8 cellular contexts compared by ENCODE assay signal in genomic region chr19:1942934-1943555, GRCh38. TPM values are rescaled to one million over a fixed set of nuclear protein-coding genes. Genes with fewer than 3 reads are reported as not detected.
DNase-seq lines count a peak whose midpoint lies in the region; ATAC-seq and TF ChIP-seq lines count a peak whose summit lies in the region.

No MANE protein-coding gene starts in this region.

- TSS peak; percentile 51 for BruUV-seq in OCI-LY7 (replicated peaks; lab: Mats Ljungman, UMichigan)

- no peaks in the 10 kb centered on the region; the same call in 1 of the 2 replicates for H4K20me1 ChIP-seq in OCI-LY7 (ENCODE audit: insufficient read depth, low read length)

- no peak for TF ChIP-seq CTCF in GM12864 (IDR thresholded peaks at IDR 0.05; ENCODE audit: low read depth, low read length, missing control alignments)
- no peak for TF ChIP-seq CTCF in OCI-LY7 (conservative IDR thresholded peaks at IDR 0.05; ENCODE audit: low read length)
- no peak for TF ChIP-seq CTCF in epithelial cell of esophagus (IDR thresholded peaks at IDR 0.05; ENCODE audit: insufficient read depth, low read depth, low read length, missing control alignments)

- intact Hi-C loops in OCI-LY7 (cut with micrococcal nuclease; ENCODE audit: unreplicated experiment) (no loop called here), posterior vena cava (cut with DNase I) (no loop called here)

- H3K79me2 ChIP-seq in OCI-LY7 (ENCODE audit: insufficient read depth, low read depth, low read length) = peaks cover 55% of the 10 kb centered on the region

- H3K4me3 ChIP-seq in GM12864 (ENCODE audit: low read depth, low read length) (peak overlapping the region; percentile 82), OCI-LY7 (ENCODE audit: low read depth, low read length, poor library complexity, severe bottlenecking) (peak overlapping the region; percentile 95), epithelial cell of esophagus (ENCODE audit: low read length) (peak overlapping the region; percentile 68)

- no peaks in the 10 kb centered on the region for H3K9me2 ChIP-seq in OCI-LY7 (ENCODE audit: insufficient read depth, low read length)

- peak overlapping the region; percentile 79 for H3K27ac ChIP-seq in OCI-LY7 (ENCODE audit: low read depth, low read length, poor library complexity, severe bottlenecking)

- ATAC-seq in HG02588 (IDR thresholded peaks at IDR 0.05; ENCODE audit: unreplicated experiment) = no peak
- no peak for ATAC-seq in GM21515 (IDR thresholded peaks at IDR 0.05; ENCODE audit: unreplicated experiment)

- H3K4me1 ChIP-seq in OCI-LY7 (ENCODE audit: insufficient read depth, low read length, poor library complexity, severe bottlenecking) = peaks cover 28% of the 10 kb centered on the region

- H2AFZ ChIP-seq in OCI-LY7 (ENCODE audit: low read length) = no peak overlapping the region

- DNase-seq in GM12864 (ENCODE audit: low read depth) = no peak
- peak; percentile 37 for DNase-seq in OCI-LY7 (ENCODE audit: low spot score)
- DNase-seq in epithelial cell of esophagus (ENCODE audit: low read depth) = no peak
- peak; percentile 80 for DNase-seq in posterior vena cava (ENCODE audit: low spot score)
- no peak for DNase-seq in iPS-NIHi11 (ENCODE audit: low spot score)
- DNase-seq in NCI-H2196 treated with DMSO at 0.1 percent for 48 hours (lab: John Stamatoyannopoulos, UW; ENCODE audit: unreplicated experiment) = no peak

- CTCF ChIA-PET in OCI-LY7 (lab: Charles Lee; ENCODE audit: unreplicated experiment) = no interaction called here

- H3K36me3 ChIP-seq in OCI-LY7 (ENCODE audit: insufficient read depth, low read length) = peaks cover 5% of the 10 kb centered on the region; the same call in 1 of the 2 replicates

- H3K4me2 ChIP-seq in OCI-LY7 (ENCODE audit: low read length) = peak overlapping the region; percentile 89

- POLR2A ChIA-PET in OCI-LY7 (lab: Charles Lee) = no interaction called here

- no peaks in the 10 kb centered on the region for H3K9me3 ChIP-seq in OCI-LY7 (ENCODE audit: low read length)

RNA-seq across cellular contexts. Expression of gene CSNK1G2, which starts 2.1 kb away (rescaled TPM):
- total RNA-seq in OCI-LY7 (2014; rRNA removed; shearing (Covaris generic)) = 133 and 151 TPM in 2 replicates
- 95.9 TPM in 2 replicates for total RNA-seq in OCI-LY7 (2022)
- 10 to 100 TPM; 30.2 to 36.9 TPM for total RNA-seq in posterior vena cava

RNA-seq across cellular contexts. Expression of gene ADAT3, which starts 37.8 kb away (rescaled TPM):
- 5.6 and 7.9 TPM in 2 replicates for total RNA-seq in OCI-LY7 (2014; rRNA removed; shearing (Covaris generic))
- total RNA-seq in OCI-LY7 (2022) (13.1 and 16.4 TPM in 2 replicates), posterior vena cava (1 to 10 TPM; 3.0 to 3.6 TPM)

RNA-seq across cellular contexts. Expression of gene SCAMP4, which starts 37.8 kb away (rescaled TPM):
- 13.4 and 21.3 TPM in 2 replicates for total RNA-seq in OCI-LY7 (2014; rRNA removed; shearing (Covaris generic))
- total RNA-seq in OCI-LY7 (2022) (46.4 and 49.9 TPM in 2 replicates), posterior vena cava (10 to 100 TPM; 35.6 to 36.6 TPM)

RNA-seq across cellular contexts. Expression of gene ABHD17A, which starts 57.7 kb away (rescaled TPM):
- total RNA-seq in OCI-LY7 (2014; rRNA removed; shearing (Covaris generic)) = 98.7 and 130 TPM in 2 replicates
- total RNA-seq in OCI-LY7 (2022) (64.2 and 71.3 TPM in 2 replicates), posterior vena cava (10 to 100 TPM; 49.9 to 51.4 TPM)

Comparison
In these comparisons a context has a peak if more than half of its experiments do, and no peak if none do; other contexts are left out.
1. DNase-seq: peak in OCI-LY7 (single experiment) and posterior vena cava (single experiment); none in GM12864 (single experiment), epithelial cell of esophagus (single experiment), iPS-NIHi11 (single experiment) and NCI-H2196 treated with DMSO at 0.1 percent for 48 hours (single experiment).
2. Peak in every context shown above with its lines, with median percentiles within 50 percentile points of each other: H3K4me3 ChIP-seq.